ENCODE assay signal across 4 cellular contexts in genomic region chr18:12230561-12230960, GRCh38. TPM values are rescaled to one million over a fixed set of nuclear protein-coding genes. Genes with fewer than 3 reads are reported as not detected.
"Had no signal": no experiment of that assay in that cellular context is flagged by ENCODE, and none has a peak within 500 bp of the region (broad histone marks: within the 10 kb centered on the region; RNA-seq: fewer than 3 reads in every experiment).

No MANE protein-coding gene starts in this region.

RNA-seq across cellular contexts. Expression of gene CIDEA, which starts 23.6 kb away (rescaled TPM):
- total RNA-seq: LHCN-M2, M059J, MCF 10A, NCI-H460 had no signal
